In the genomic region with DNA sequence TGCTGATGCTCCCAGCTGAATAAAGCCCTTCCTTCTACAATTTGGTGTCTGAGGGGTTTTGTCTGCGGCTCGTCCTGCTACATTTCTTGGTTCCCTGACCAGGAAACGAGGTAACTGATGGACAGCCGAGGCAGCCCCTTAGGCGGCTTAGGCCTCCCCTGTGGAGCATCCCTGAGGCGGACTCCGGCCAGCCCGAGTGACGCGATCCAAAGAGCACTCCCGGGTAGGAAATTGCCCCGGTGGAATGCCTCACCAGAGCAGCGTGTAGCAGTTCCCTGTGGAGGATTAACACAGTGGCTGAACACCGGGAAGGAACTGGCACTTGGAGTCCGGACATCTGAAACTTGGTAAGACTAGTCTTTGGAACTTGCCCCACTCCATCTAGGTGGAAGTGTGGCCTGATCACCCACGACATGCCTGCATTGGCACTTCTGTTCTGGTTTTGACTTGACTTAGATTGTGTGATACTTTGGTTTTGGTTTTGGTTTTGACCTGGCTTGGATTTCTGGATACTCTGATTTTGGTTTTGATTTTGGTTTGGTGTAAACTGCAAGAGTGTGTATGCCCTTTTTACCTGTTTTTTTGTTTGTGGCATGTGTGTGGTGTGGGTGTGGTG, we compare ENCODE assay signal across 14 cellular contexts. TPM values are rescaled to one million over a fixed set of nuclear protein-coding genes. Genes with fewer than 3 reads are reported as not detected.
DNase-seq lines count a peak whose midpoint lies in the region; ATAC-seq and TF ChIP-seq lines count a peak whose summit lies in the region.
"Not testable (repeated sequence)": the region's sequence is repeated elsewhere in the genome, so short reads cannot be mapped to it uniquely, and the experiment has no call there.
"Had no signal": no experiment of that assay in that cellular context is flagged by ENCODE, and none has a peak within 500 bp of the region (broad histone marks: within the 10 kb centered on the region; RNA-seq: fewer than 3 reads in every experiment).

A gene with protein sequence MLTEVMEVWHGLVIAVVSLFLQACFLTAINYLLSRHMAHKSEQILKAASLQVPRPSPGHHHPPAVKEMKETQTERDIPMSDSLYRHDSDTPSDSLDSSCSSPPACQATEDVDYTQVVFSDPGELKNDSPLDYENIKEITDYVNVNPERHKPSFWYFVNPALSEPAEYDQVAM (plus strand): TSS at position 255 of the 616 bp plus-strand sequence. CDS start 44,656 bp downstream, outside the sequence.

- not testable (repeated sequence) for H3K4me3 ChIP-seq in ACC112 (ENCODE audit: low read depth, low read length)
- H3K4me3 ChIP-seq in GM12865 (ENCODE audit: low read depth, low read length) = peak within 1 kb of the TSS; percentile 89
- H3K4me3 ChIP-seq in MM.1S (ENCODE audit: low read length) = peak within 1 kb of the TSS; percentile 62
- H3K4me3 ChIP-seq in esophagus squamous epithelium = peak within 1 kb of the TSS in 1 of 4 donors; percentile 45
- peak within 1 kb of the TSS in 2 of 3 donors; percentile 5 to 44 for H3K4me3 ChIP-seq in right lobe of liver

- POLR2A ChIA-PET in activated B cell treated with CpG ODN at 0.5 μM for 24 hours (lab: Charles Lee) = interaction anchor here (1.1 to 3.4 kb wide), 9 partner anchors 11 to 279 kb away, joined by 3 to 101 read pairs (median 13); a partner anchor contains a TSS

- not testable (repeated sequence) for H3K9me3 Mint-ChIP-seq in activated B cell treated with CpG ODN at 0.5 μM for 24 hours

- intact Hi-C loops in activated B cell treated with CpG ODN at 0.5 μM for 24 hours (cut with micrococcal nuclease) = loop anchor here (5.0 to 10.0 kb wide), 3 partner anchors 529 to 738 kb away; no protein-coding TSS in a partner anchor
- intact Hi-C loops in esophagus squamous epithelium (cut with DNase I); right lobe of liver (cut with DNase I): not testable (repeated sequence)

- H3K27ac ChIP-seq in ACC112 (ENCODE audit: low read depth, low read length) = not testable (repeated sequence)
- H3K27ac ChIP-seq in MM.1S (ENCODE audit: low read length) = peak within 1 kb of the TSS; percentile 92
- H3K27ac ChIP-seq in esophagus squamous epithelium = peak within 1 kb of the TSS; percentile 19 to 79 (median 40)
- peak within 1 kb of the TSS; percentile 17 to 63 (median 51) for H3K27ac ChIP-seq in right lobe of liver

- H3K36me3 ChIP-seq in ACC112 (ENCODE audit: insufficient read depth, low read length); MM.1S (replicated peaks; ENCODE audit: insufficient read depth, low read length); esophagus squamous epithelium; right lobe of liver: not testable (repeated sequence)

- H3K9ac ChIP-seq in MM.1S (ENCODE audit: low read length) = peak within 1 kb of the TSS; percentile 79

- H3K27me3 ChIP-seq in ACC112 (ENCODE audit: insufficient read depth, low read length); MM.1S (replicated peaks; ENCODE audit: insufficient read depth, low read length); esophagus squamous epithelium; right lobe of liver: not testable (repeated sequence)

- peak within 1 kb of the TSS; percentile 84 for H3K4me2 ChIP-seq in MM.1S (ENCODE audit: low read depth, low read length)

- H3K79me2 ChIP-seq in ACC112 (ENCODE audit: control insufficient read depth, insufficient read depth, low read length, unreplicated experiment) = not testable (repeated sequence)
- H3K79me2 ChIP-seq in MM.1S (ENCODE audit: low read length) = peaks cover 35% of the 10 kb centered on the region

- H2AFZ ChIP-seq in ACC112 (ENCODE audit: low read length, unreplicated experiment) (peak within 1 kb of the TSS; percentile 21), MM.1S (ENCODE audit: low read length) (peak within 1 kb of the TSS; percentile 1; the same call in 1 of the 2 replicates)

- DNase-seq in GM12865 (ENCODE audit: low read depth) (peak; percentile 88), MM.1S (peak; percentile 75), activated B cell treated with CpG ODN at 0.5 μM for 24 hours (peak; percentile 37), right lobe of liver (peak; percentile 64 to 87 (median 67)), renal cortical epithelial cell (ENCODE audit: low read depth) (peak; percentile 55)
- DNase-seq in activated effector memory CD4-positive, alpha-beta T cell treated with anti-CD3 and anti-CD28 coated beads, Interleukin-2, amount 50 U/mL, for 16 hours = peak; percentile 70
- not testable (repeated sequence) for DNase-seq in esophagus squamous epithelium (lab: John Stamatoyannopoulos, UW)

- H3K4me1 ChIP-seq in ACC112 (ENCODE audit: control insufficient read depth, insufficient read depth, low read length, unreplicated experiment) = not testable (repeated sequence)
- H3K4me1 ChIP-seq in MM.1S (ENCODE audit: low read length) = peaks cover 41% of the 10 kb centered on the region
- peaks cover 0 to 14% (median 10%) of the 10 kb centered on the region in 3 donors for H3K4me1 ChIP-seq in esophagus squamous epithelium
- peaks cover 0 to 31% (median 6%) of the 10 kb centered on the region in 4 donors for H3K4me1 ChIP-seq in right lobe of liver

- not testable (repeated sequence) for TF ChIP-seq CTCF in GM12865 (IDR thresholded peaks at IDR 0.05; ENCODE audit: insufficient read depth, low read depth, low read length, missing control alignments); MM.1S (IDR thresholded peaks at IDR 0.05; ENCODE audit: low read length); activated B cell treated with CpG ODN at 0.5 μM for 24 hours (IDR thresholded peaks at IDR 0.05); esophagus squamous epithelium (IDR thresholded peaks at IDR 0.05); right lobe of liver (IDR thresholded peaks at IDR 0.05)

- not testable (repeated sequence) for TF ChIP-seq POLR2A in esophagus squamous epithelium (IDR thresholded peaks at IDR 0.05); right lobe of liver (IDR thresholded peaks at IDR 0.05)

- WGBS in esophagus squamous epithelium, 2 donors = 52 to 67% methylated on average over 7 to 15 of the region's 16 CpGs
- 60% methylated on average over 3 of the region's 16 CpGs for WGBS in right lobe of liver (ENCODE audit: insufficient coverage, low coverage, low lambda C conversion rate, missing lambda C conversion rate)

- H3K27me3 Mint-ChIP-seq in activated B cell treated with CpG ODN at 0.5 μM for 24 hours = not testable (repeated sequence)

- peaks cover 58% of the 10 kb centered on the region for H3F3A ChIP-seq in MM.1S (ENCODE audit: insufficient read depth, low read length)

- H3K27ac Mint-ChIP-seq in activated B cell treated with CpG ODN at 0.5 μM for 24 hours = peak within 1 kb of the TSS; percentile 95

- not testable (repeated sequence) for H3K9me2 ChIP-seq in MM.1S (replicated peaks; ENCODE audit: insufficient read depth, low read length)

- H3K36me3 Mint-ChIP-seq in activated B cell treated with CpG ODN at 0.5 μM for 24 hours (ENCODE audit: low read depth) = peaks cover 66% of the 10 kb centered on the region

- not testable (repeated sequence) for ATAC-seq in activated B cell treated with CpG ODN at 0.5 μM for 24 hours (ENCODE audit: low read depth)
- peak; percentile 71 to 95 (median 86) for ATAC-seq in right lobe of liver

- H3K4me3 Mint-ChIP-seq in activated B cell treated with CpG ODN at 0.5 μM for 24 hours = peak within 1 kb of the TSS; percentile 87

- not testable (repeated sequence) for H3K9me3 ChIP-seq in MM.1S (replicated peaks; ENCODE audit: insufficient read depth, low read length); esophagus squamous epithelium; right lobe of liver

- CTCF ChIA-PET in activated B cell treated with CpG ODN at 0.5 μM for 24 hours (lab: Charles Lee) = interaction anchor here (1.0 to 3.1 kb wide), 3 partner anchors 16 to 22 kb away, joined by 4 to 24 read pairs (median 4); no protein-coding TSS in a partner anchor

- H4K20me1 ChIP-seq in MM.1S (ENCODE audit: insufficient read depth, low read length) = not testable (repeated sequence)

- peaks cover 94% of the 10 kb centered on the region for H3K4me1 Mint-ChIP-seq in activated B cell treated with CpG ODN at 0.5 μM for 24 hours

RNA-seq across cellular contexts. Expression of the gene that starts here (rescaled TPM):
- 30.4 and 34.8 TPM in 2 replicates for total RNA-seq in activated B cell treated with CpG ODN at 0.5 μM for 24 hours
- 10 to 100 TPM in 1 of 4 donors, 1 to 10 TPM in 1, under 1 TPM in 1, not detected in 1; 0.72 to 21.9 (median 4.5) TPM for total RNA-seq in esophagus squamous epithelium
- total RNA-seq in right lobe of liver = under 1 TPM in 5 of 6 experiments, not detected in 1; 0.18 to 0.57 (median 0.26) TPM
- total RNA-seq in renal cortical epithelial cell = 5.7 and 11.6 TPM in 2 replicates
- total RNA-seq: foreskin keratinocyte; GM23338; LHCN-M2; myocyte; T-helper 1 cell treated with Interleukin-12 subunit alpha and Interleukin-12 subunit beta and Interleukin-4 antibody, amounts not matched to agents 30 ng/mL and 1 ng/mL, for 36 hours; temporal lobe had no signal

Comparison
In these comparisons a context has a peak if more than half of its experiments do, and no peak if none do; other contexts are left out.
1. Peak in DNase-seq, ATAC-seq, H3K4me3 ChIP-seq and H3K27ac ChIP-seq in right lobe of liver; RNA of the gene not detected or under 1 TPM.